27 cellular contexts compared by ENCODE assay signal in genomic region chr2:217647226-217647625, GRCh38.
"Had no signal": no experiment of that assay in that cellular context is flagged by ENCODE, and none has a peak within 500 bp of the region (broad histone marks: within the 10 kb centered on the region; RNA-seq: fewer than 3 reads in every experiment).

No MANE protein-coding gene starts in this region.

- H3K36me3 ChIP-seq: stomach, suprapubic skin, tibial nerve, transverse colon, upper lobe of left lung, upper lobe of right lung, uterus, vagina had no signal

- H3K36me3 Mint-ChIP-seq: stimulated activated effector memory CD8-positive, alpha-beta T cell treated with anti-CD3 and anti-CD28 coated beads, Interleukin-12 subunit alpha, Interleukin-12 subunit beta, amount 100 ng/mL, for 72 hours; stimulated activated memory B cell treated with anti-CD40 and anti-IgM and Interleukin-4, amounts not matched to agents 10 μg/mL and 1 μg/mL and 100 μg/mL, for 72 hours; type B pancreatic cell had no signal

- H3K4me1 ChIP-seq: upper lobe of right lung had no signal

- H3K4me3 ChIP-seq: stomach, suprapubic skin, testis, thoracic aorta, tibial artery, tibial nerve, transverse colon, upper lobe of left lung, upper lobe of right lung, uterus, vagina had no signal

- H3K27ac Mint-ChIP-seq: stimulated activated effector memory CD8-positive, alpha-beta T cell treated with anti-CD3 and anti-CD28 coated beads, Interleukin-12 subunit alpha, Interleukin-12 subunit beta, amount 100 ng/mL, for 72 hours; stimulated activated memory B cell treated with anti-CD40 and anti-IgM and Interleukin-4, amounts not matched to agents 10 μg/mL and 1 μg/mL and 100 μg/mL, for 72 hours; stimulated activated naive B cell treated with anti-CD40 and anti-IgM and Interleukin-4, amounts not matched to agents 10 μg/mL and 1 μg/mL and 100 μg/mL, for 72 hours; stimulated activated naive CD8-positive, alpha-beta T cell treated with anti-CD3 and anti-CD28 coated beads, Interleukin-15, amount 100 ng/mL, for 72 hours; stimulated activated naive CD8-positive, alpha-beta T cell treated with anti-CD3 and anti-CD28 coated beads, Interleukin-15, Interleukin-2, amounts not matched to agents 100 ng/mL and 50 ng/mL, for 24 hours; type B pancreatic cell had no signal

- H3K9me3 Mint-ChIP-seq: stimulated activated memory B cell treated with anti-CD40 and anti-IgM and Interleukin-4, amounts not matched to agents 10 μg/mL and 1 μg/mL and 100 μg/mL, for 72 hours; stimulated activated naive B cell treated with anti-CD40 and anti-IgM and Interleukin-4, amounts not matched to agents 10 μg/mL and 1 μg/mL and 100 μg/mL, for 72 hours; stimulated activated naive CD8-positive, alpha-beta T cell treated with anti-CD3 and anti-CD28 coated beads, Interleukin-15, amount 100 ng/mL, for 72 hours; stimulated activated naive CD8-positive, alpha-beta T cell treated with anti-CD3 and anti-CD28 coated beads, Interleukin-15, Interleukin-2, amounts not matched to agents 100 ng/mL and 50 ng/mL, for 24 hours; type B pancreatic cell had no signal

- ATAC-seq: stimulated activated effector memory CD8-positive, alpha-beta T cell treated with anti-CD3 and anti-CD28 coated beads, Interleukin-12 subunit alpha, Interleukin-12 subunit beta, amount 100 ng/mL, for 72 hours; stimulated activated memory B cell treated with anti-CD40 and anti-IgM and Interleukin-4, amounts not matched to agents 10 μg/mL and 1 μg/mL and 100 μg/mL, for 72 hours; stimulated activated naive B cell treated with anti-CD40 and anti-IgM and Interleukin-4, amounts not matched to agents 10 μg/mL and 1 μg/mL and 100 μg/mL, for 72 hours; stimulated activated naive CD8-positive, alpha-beta T cell treated with anti-CD3 and anti-CD28 coated beads, Interleukin-15, amount 100 ng/mL, for 72 hours; stimulated activated naive CD8-positive, alpha-beta T cell treated with anti-CD3 and anti-CD28 coated beads, Interleukin-15, Interleukin-2, amounts not matched to agents 100 U/mL and 50 U/mL, for 24 hours; upper lobe of right lung had no signal

- H3K4me3 Mint-ChIP-seq: stimulated activated effector memory CD8-positive, alpha-beta T cell treated with anti-CD3 and anti-CD28 coated beads, Interleukin-12 subunit alpha, Interleukin-12 subunit beta, amount 100 ng/mL, for 72 hours; stimulated activated memory B cell treated with anti-CD40 and anti-IgM and Interleukin-4, amounts not matched to agents 10 μg/mL and 1 μg/mL and 100 μg/mL, for 72 hours; stimulated activated naive B cell treated with anti-CD40 and anti-IgM and Interleukin-4, amounts not matched to agents 10 μg/mL and 1 μg/mL and 100 μg/mL, for 72 hours; stimulated activated naive CD8-positive, alpha-beta T cell treated with anti-CD3 and anti-CD28 coated beads, Interleukin-15, amount 100 ng/mL, for 72 hours; stimulated activated naive CD8-positive, alpha-beta T cell treated with anti-CD3 and anti-CD28 coated beads, Interleukin-15, Interleukin-2, amounts not matched to agents 100 ng/mL and 50 ng/mL, for 24 hours; type B pancreatic cell had no signal

- H3K27me3 ChIP-seq: stomach, suprapubic skin, testis, tibial artery, tibial nerve, transverse colon, upper lobe of left lung, upper lobe of right lung, uterus, vagina had no signal

- H3K9me3 ChIP-seq: stomach, suprapubic skin, testis, thoracic aorta, tibial artery, tibial nerve, transverse colon, upper lobe of left lung, upper lobe of right lung, uterus, vagina had no signal

- H3K27ac ChIP-seq: stomach, suprapubic skin, testis, thoracic aorta, tibial artery, tibial nerve, transverse colon, upper lobe of left lung, upper lobe of right lung, uterus, vagina had no signal

- DNase-seq: stimulated activated CD4-positive, alpha-beta T cell treated with anti-CD3 and anti-CD28 coated beads, Interleukin-2, amount 100 ng/mL, for 48 hours; stimulated activated CD4-positive, alpha-beta T cell treated with anti-CD3 and anti-CD28 coated beads, Interleukin-4, amount 100 ng/mL, for 1 hour; stimulated activated CD4-positive, alpha-beta T cell treated with anti-CD3 and anti-CD28 coated beads, Interleukin-4, amount 100 ng/mL, for 24 hours; stimulated activated CD4-positive, alpha-beta T cell treated with anti-CD3 and anti-CD28 coated beads, Interleukin-4, amount 100 ng/mL, for 4 hours; stimulated activated CD8-positive, alpha-beta memory T cell treated with anti-CD3 and anti-CD28 coated beads, Interleukin-4, amount 100 ng/mL, for 48 hours; stimulated activated naive B cell treated with anti-CD40 and anti-IgM and Interleukin-4, amounts not matched to agents 10 μg/mL and 1 μg/mL and 100 μg/mL, for 72 hours; stimulated activated naive CD4-positive, alpha-beta T cell; stimulated activated naive CD4-positive, alpha-beta T cell treated with Interleukin-2 at 50 U/mL for 16 hours; stimulated activated naive CD8-positive, alpha-beta T cell treated with anti-CD3 and anti-CD28 coated beads, Interleukin-15, amount 100 ng/mL, for 72 hours; stimulated activated naive CD8-positive, alpha-beta T cell treated with anti-CD3 and anti-CD28 coated beads, Interleukin-15, Interleukin-2, amounts not matched to agents 100 U/mL and 50 U/mL, for 24 hours; stomach; substantia nigra; testis; tibial artery; transverse colon; trophoblast cell; upper lobe of left lung; upper lobe of right lung; uterus had no signal

- H3K27me3 Mint-ChIP-seq: stimulated activated naive CD8-positive, alpha-beta T cell treated with anti-CD3 and anti-CD28 coated beads, Interleukin-15, amount 100 ng/mL, for 72 hours; type B pancreatic cell had no signal

- H3K4me1 Mint-ChIP-seq: stimulated activated effector memory CD8-positive, alpha-beta T cell treated with anti-CD3 and anti-CD28 coated beads, Interleukin-12 subunit alpha, Interleukin-12 subunit beta, amount 100 ng/mL, for 72 hours; stimulated activated memory B cell treated with anti-CD40 and anti-IgM and Interleukin-4, amounts not matched to agents 10 μg/mL and 1 μg/mL and 100 μg/mL, for 72 hours; stimulated activated naive B cell treated with anti-CD40 and anti-IgM and Interleukin-4, amounts not matched to agents 10 μg/mL and 1 μg/mL and 100 μg/mL, for 72 hours had no signal
